1 cellular context compared by ENCODE assay signal in the genomic region with DNA sequence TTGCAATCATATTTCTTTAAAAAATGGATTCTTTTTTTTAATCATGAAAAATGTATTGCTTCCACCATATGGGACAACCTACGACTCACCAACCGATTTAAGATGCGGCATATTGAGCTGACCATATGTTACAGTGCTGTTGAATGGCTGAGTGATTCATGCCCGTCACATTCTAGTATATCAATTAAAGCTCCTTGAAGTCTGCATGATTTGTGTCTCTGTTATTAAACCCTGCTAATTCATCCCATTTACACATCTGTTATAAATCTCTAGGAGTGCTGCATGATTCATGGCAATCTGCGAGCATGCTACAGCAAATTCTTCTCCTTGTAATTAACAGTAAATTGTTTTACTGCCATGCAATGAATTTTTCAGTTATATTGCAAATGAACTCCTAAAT.
TF ChIP-seq lines count a peak whose summit lies in the region.

No MANE protein-coding gene starts in this region.

TF ChIP-seq in GM23338, 12 proteins besides CTCF, POLR2A, EP300 and RAD21 (continued from another document):
- TF ChIP-seq, protein P1, sequence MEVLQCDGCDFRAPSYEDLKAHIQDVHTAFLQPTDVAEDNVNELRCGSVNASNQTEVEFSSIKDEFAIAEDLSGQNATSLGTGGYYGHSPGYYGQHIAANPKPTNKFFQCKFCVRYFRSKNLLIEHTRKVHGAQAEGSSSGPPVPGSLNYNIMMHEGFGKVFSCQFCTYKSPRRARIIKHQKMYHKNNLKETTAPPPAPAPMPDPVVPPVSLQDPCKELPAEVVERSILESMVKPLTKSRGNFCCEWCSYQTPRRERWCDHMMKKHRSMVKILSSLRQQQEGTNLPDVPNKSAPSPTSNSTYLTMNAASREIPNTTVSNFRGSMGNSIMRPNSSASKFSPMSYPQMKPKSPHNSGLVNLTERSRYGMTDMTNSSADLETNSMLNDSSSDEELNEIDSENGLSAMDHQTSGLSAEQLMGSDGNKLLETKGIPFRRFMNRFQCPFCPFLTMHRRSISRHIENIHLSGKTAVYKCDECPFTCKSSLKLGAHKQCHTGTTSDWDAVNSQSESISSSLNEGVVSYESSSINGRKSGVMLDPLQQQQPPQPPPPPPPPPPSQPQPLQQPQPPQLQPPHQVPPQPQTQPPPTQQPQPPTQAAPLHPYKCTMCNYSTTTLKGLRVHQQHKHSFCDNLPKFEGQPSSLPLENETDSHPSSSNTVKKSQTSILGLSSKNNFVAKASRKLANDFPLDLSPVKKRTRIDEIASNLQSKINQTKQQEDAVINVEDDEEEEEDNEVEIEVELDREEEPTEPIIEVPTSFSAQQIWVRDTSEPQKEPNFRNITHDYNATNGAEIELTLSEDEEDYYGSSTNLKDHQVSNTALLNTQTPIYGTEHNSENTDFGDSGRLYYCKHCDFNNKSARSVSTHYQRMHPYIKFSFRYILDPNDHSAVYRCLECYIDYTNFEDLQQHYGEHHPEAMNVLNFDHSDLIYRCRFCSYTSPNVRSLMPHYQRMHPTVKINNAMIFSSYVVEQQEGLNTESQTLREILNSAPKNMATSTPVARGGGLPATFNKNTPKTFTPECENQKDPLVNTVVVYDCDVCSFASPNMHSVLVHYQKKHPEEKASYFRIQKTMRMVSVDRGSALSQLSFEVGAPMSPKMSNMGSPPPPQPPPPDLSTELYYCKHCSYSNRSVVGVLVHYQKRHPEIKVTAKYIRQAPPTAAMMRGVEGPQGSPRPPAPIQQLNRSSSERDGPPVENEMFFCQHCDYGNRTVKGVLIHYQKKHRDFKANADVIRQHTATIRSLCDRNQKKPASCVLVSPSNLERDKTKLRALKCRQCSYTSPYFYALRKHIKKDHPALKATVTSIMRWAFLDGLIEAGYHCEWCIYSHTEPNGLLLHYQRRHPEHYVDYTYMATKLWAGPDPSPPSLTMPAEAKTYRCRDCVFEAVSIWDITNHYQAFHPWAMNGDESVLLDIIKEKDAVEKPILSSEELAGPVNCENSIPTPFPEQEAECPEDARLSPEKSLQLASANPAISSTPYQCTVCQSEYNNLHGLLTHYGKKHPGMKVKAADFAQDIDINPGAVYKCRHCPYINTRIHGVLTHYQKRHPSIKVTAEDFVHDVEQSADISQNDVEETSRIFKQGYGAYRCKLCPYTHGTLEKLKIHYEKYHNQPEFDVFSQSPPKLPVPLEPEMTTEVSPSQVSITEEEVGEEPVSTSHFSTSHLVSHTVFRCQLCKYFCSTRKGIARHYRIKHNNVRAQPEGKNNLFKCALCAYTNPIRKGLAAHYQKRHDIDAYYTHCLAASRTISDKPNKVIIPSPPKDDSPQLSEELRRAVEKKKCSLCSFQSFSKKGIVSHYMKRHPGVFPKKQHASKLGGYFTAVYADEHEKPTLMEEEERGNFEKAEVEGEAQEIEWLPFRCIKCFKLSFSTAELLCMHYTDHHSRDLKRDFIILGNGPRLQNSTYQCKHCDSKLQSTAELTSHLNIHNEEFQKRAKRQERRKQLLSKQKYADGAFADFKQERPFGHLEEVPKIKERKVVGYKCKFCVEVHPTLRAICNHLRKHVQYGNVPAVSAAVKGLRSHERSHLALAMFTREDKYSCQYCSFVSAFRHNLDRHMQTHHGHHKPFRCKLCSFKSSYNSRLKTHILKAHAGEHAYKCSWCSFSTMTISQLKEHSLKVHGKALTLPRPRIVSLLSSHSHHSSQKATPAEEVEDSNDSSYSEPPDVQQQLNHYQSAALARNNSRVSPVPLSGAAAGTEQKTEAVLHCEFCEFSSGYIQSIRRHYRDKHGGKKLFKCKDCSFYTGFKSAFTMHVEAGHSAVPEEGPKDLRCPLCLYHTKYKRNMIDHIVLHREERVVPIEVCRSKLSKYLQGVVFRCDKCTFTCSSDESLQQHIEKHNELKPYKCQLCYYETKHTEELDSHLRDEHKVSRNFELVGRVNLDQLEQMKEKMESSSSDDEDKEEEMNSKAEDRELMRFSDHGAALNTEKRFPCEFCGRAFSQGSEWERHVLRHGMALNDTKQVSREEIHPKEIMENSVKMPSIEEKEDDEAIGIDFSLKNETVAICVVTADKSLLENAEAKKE (CRISPR knock-in tag; IDR thresholded peaks at IDR 0.05): no peak
- TF ChIP-seq, protein P2, sequence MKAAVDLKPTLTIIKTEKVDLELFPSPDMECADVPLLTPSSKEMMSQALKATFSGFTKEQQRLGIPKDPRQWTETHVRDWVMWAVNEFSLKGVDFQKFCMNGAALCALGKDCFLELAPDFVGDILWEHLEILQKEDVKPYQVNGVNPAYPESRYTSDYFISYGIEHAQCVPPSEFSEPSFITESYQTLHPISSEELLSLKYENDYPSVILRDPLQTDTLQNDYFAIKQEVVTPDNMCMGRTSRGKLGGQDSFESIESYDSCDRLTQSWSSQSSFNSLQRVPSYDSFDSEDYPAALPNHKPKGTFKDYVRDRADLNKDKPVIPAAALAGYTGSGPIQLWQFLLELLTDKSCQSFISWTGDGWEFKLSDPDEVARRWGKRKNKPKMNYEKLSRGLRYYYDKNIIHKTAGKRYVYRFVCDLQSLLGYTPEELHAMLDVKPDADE (IDR thresholded peaks at IDR 0.05): no peak
